1 cellular context compared by ENCODE assay signal in the genomic region with DNA sequence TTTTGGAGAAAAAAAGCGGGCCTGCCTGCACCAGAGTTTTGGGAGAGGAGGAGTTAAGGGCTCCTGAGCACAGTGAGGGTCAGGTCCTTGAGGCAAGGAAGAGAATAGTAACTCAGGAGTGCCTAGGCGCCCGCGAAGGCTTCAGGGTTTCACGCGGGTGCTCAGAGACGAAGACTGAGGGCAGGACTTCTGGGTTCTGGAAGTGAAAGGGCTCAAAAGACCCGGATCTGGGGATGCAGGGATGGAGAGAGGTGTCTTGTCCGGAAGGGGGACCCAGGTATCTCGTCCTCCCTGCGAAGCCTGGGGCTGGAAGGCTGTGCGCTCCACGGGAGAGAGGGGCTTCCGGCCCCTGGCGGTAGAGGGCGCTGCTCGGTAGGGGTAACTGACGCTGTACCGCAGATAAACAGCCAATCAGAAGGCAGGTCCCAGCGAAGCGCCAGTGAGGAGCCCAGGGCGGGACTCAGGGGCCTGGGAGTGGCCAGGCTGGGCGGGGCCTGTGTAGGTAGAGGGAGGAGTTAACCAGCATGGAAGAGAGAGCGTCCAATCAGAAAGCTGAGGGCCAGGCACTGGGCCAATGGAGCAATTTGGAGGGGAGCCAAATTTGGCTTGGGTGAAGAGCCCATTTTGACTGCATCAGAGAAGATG.
TF ChIP-seq lines count a peak whose summit lies in the region.

No MANE protein-coding gene starts in this region.

TF ChIP-seq in HepG2, 621 proteins besides CTCF, POLR2A, EP300 and RAD21 (continues in another document):
- TF ChIP-seq ZNF720 (CRISPR knock-in tag; IDR thresholded peaks at IDR 0.05) (0 out of 2 replicates have a peak, but pooled peaks have one; percentile 42), ZFP82 (CRISPR knock-in tag; IDR thresholded peaks at IDR 0.05; ENCODE audit: borderline replicate concordance) (no peak), BHLHE40 (IDR thresholded peaks at IDR 0.05; ENCODE audit: low read length) (no peak), ZNF12 (CRISPR knock-in tag; IDR thresholded peaks at IDR 0.05) (no peak), MXD4 (CRISPR knock-in tag; IDR thresholded peaks at IDR 0.05) (no peak), MAFF (IDR thresholded peaks at IDR 0.05; ENCODE audit: low read depth, low read length) (no peak), ZNF138 (CRISPR knock-in tag; IDR thresholded peaks at IDR 0.05; ENCODE audit: low read depth) (no peak), JUN (CRISPR knock-in tag; IDR thresholded peaks at IDR 0.05) (no peak), PAF1 (CRISPR knock-in tag; IDR thresholded peaks at IDR 0.05) (no peak), HNRNPL (IDR thresholded peaks at IDR 0.05; ENCODE audit: low read depth, low read length) (no peak), ZNF225 (CRISPR knock-in tag; IDR thresholded peaks at IDR 0.05) (peak; percentile 47; the same call in 1 of the 2 replicates), ZNF615 (CRISPR knock-in tag; IDR thresholded peaks at IDR 0.05; ENCODE audit: borderline replicate concordance) (no peak), ARNT2 (CRISPR knock-in tag; IDR thresholded peaks at IDR 0.05; ENCODE audit: low read depth) (no peak), MATR3 (CRISPR knock-in tag; IDR thresholded peaks at IDR 0.05) (no peak), SIN3B (IDR thresholded peaks at IDR 0.05; ENCODE audit: low read length) (no peak), HOXA3 (CRISPR knock-in tag; IDR thresholded peaks at IDR 0.05) (peak; percentile 54; the same call in 1 of the 2 replicates), HES4 (CRISPR knock-in tag; IDR thresholded peaks at IDR 0.05; ENCODE audit: borderline replicate concordance) (0 out of 2 replicates have a peak, but pooled peaks have one; percentile 38), ELF3 (CRISPR knock-in tag; IDR thresholded peaks at IDR 0.05) (no peak), PRPF4 (IDR thresholded peaks at IDR 0.05; ENCODE audit: low read depth, low read length, poor library complexity, severe bottlenecking) (no peak), NFYB (CRISPR knock-in tag; IDR thresholded peaks at IDR 0.05) (peak; percentile 72), SALL2 (CRISPR knock-in tag; IDR thresholded peaks at IDR 0.05) (no peak), FIP1L1 (IDR thresholded peaks at IDR 0.05; ENCODE audit: borderline replicate concordance, insufficient read depth, low read depth, low read length) (no peak), ZNF749 (CRISPR knock-in tag; IDR thresholded peaks at IDR 0.05; ENCODE audit: borderline replicate concordance) (no peak), ZNF776 (CRISPR knock-in tag; IDR thresholded peaks at IDR 0.05) (peak; percentile 70; the same call in 1 of the 2 replicates), ZNF891 (CRISPR knock-in tag; IDR thresholded peaks at IDR 0.05) (peak; percentile 100), SMARCE1 (IDR thresholded peaks at IDR 0.05; ENCODE audit: borderline replicate concordance) (no peak), ZNF263 (CRISPR knock-in tag; IDR thresholded peaks at IDR 0.05) (peak; percentile 4; the same call in 1 of the 2 replicates), NR1H2 (CRISPR knock-in tag; IDR thresholded peaks at IDR 0.05; ENCODE audit: borderline replicate concordance, low read depth) (no peak), ZNF20 (CRISPR knock-in tag; IDR thresholded peaks at IDR 0.05) (no peak), TGIF2 (CRISPR knock-in tag; IDR thresholded peaks at IDR 0.05) (no peak), ZNF75D (CRISPR knock-in tag; IDR thresholded peaks at IDR 0.05; ENCODE audit: borderline replicate concordance) (0 out of 2 replicates have a peak, but pooled peaks have one; percentile 61), EED (CRISPR knock-in tag; IDR thresholded peaks at IDR 0.05) (0 out of 2 replicates have a peak, but pooled peaks have one; percentile 36), GABPB1 (CRISPR knock-in tag; IDR thresholded peaks at IDR 0.05) (peak; percentile 44; the same call in 1 of the 2 replicates), NFYC (CRISPR knock-in tag; IDR thresholded peaks at IDR 0.05) (peak; percentile 67; the same call in 1 of the 2 replicates)
- TF ChIP-seq, protein P1, sequence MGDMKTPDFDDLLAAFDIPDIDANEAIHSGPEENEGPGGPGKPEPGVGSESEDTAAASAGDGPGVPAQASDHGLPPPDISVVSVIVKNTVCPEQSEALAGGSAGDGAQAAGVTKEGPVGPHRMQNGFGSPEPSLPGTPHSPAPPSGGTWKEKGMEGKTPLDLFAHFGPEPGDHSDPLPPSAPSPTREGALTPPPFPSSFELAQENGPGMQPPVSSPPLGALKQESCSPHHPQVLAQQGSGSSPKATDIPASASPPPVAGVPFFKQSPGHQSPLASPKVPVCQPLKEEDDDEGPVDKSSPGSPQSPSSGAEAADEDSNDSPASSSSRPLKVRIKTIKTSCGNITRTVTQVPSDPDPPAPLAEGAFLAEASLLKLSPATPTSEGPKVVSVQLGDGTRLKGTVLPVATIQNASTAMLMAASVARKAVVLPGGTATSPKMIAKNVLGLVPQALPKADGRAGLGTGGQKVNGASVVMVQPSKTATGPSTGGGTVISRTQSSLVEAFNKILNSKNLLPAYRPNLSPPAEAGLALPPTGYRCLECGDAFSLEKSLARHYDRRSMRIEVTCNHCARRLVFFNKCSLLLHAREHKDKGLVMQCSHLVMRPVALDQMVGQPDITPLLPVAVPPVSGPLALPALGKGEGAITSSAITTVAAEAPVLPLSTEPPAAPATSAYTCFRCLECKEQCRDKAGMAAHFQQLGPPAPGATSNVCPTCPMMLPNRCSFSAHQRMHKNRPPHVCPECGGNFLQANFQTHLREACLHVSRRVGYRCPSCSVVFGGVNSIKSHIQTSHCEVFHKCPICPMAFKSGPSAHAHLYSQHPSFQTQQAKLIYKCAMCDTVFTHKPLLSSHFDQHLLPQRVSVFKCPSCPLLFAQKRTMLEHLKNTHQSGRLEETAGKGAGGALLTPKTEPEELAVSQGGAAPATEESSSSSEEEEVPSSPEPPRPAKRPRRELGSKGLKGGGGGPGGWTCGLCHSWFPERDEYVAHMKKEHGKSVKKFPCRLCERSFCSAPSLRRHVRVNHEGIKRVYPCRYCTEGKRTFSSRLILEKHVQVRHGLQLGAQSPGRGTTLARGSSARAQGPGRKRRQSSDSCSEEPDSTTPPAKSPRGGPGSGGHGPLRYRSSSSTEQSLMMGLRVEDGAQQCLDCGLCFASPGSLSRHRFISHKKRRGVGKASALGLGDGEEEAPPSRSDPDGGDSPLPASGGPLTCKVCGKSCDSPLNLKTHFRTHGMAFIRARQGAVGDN (CRISPR knock-in tag; IDR thresholded peaks at IDR 0.05), result peak; percentile 31; the same call in 1 of the 2 replicates
- TF ChIP-seq, protein P2, sequence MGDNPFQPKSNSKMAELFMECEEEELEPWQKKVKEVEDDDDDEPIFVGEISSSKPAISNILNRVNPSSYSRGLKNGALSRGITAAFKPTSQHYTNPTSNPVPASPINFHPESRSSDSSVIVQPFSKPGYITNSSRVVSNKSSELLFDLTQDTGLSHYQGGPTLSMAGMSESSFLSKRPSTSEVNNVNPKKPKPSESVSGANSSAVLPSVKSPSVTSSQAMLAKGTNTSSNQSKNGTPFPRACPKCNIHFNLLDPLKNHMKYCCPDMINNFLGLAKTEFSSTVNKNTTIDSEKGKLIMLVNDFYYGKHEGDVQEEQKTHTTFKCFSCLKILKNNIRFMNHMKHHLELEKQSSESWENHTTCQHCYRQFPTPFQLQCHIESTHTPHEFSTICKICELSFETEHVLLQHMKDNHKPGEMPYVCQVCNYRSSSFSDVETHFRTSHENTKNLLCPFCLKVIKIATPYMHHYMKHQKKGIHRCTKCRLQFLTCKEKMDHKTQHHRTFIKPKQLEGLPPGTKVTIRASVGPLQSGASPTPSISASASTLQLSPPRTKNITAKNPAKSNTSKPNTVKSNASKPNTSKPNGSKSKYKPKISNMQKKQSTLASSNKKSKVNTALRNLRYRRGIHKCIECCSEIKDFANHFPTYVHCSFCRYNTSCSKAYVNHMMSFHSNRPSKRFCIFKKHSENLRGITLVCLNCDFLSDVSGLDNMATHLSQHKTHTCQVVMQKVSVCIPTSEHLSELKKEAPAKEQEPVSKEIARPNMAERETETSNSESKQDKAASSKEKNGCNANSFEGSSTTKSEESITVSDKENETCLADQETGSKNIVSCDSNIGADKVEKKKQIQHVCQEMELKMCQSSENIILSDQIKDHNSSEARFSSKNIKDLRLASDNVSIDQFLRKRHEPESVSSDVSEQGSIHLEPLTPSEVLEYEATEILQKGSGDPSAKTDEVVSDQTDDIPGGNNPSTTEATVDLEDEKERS (CRISPR knock-in tag; IDR thresholded peaks at IDR 0.05), result no peak
- TF ChIP-seq, protein P3, sequence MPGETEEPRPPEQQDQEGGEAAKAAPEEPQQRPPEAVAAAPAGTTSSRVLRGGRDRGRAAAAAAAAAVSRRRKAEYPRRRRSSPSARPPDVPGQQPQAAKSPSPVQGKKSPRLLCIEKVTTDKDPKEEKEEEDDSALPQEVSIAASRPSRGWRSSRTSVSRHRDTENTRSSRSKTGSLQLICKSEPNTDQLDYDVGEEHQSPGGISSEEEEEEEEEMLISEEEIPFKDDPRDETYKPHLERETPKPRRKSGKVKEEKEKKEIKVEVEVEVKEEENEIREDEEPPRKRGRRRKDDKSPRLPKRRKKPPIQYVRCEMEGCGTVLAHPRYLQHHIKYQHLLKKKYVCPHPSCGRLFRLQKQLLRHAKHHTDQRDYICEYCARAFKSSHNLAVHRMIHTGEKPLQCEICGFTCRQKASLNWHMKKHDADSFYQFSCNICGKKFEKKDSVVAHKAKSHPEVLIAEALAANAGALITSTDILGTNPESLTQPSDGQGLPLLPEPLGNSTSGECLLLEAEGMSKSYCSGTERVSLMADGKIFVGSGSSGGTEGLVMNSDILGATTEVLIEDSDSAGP (CRISPR knock-in tag; IDR thresholded peaks at IDR 0.05; ENCODE audit: borderline replicate concordance), result peak; percentile 35; the same call in 1 of the 2 replicates
- TF ChIP-seq, protein P4, sequence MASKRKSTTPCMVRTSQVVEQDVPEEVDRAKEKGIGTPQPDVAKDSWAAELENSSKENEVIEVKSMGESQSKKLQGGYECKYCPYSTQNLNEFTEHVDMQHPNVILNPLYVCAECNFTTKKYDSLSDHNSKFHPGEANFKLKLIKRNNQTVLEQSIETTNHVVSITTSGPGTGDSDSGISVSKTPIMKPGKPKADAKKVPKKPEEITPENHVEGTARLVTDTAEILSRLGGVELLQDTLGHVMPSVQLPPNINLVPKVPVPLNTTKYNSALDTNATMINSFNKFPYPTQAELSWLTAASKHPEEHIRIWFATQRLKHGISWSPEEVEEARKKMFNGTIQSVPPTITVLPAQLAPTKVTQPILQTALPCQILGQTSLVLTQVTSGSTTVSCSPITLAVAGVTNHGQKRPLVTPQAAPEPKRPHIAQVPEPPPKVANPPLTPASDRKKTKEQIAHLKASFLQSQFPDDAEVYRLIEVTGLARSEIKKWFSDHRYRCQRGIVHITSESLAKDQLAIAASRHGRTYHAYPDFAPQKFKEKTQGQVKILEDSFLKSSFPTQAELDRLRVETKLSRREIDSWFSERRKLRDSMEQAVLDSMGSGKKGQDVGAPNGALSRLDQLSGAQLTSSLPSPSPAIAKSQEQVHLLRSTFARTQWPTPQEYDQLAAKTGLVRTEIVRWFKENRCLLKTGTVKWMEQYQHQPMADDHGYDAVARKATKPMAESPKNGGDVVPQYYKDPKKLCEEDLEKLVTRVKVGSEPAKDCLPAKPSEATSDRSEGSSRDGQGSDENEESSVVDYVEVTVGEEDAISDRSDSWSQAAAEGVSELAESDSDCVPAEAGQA (IDR thresholded peaks at IDR 0.05; ENCODE audit: low read depth), result peak; percentile 70
- TF ChIP-seq, protein P4 (CRISPR knock-in tag; IDR thresholded peaks at IDR 0.05; ENCODE audit: borderline replicate concordance), result no peak
- TF ChIP-seq, protein P5, sequence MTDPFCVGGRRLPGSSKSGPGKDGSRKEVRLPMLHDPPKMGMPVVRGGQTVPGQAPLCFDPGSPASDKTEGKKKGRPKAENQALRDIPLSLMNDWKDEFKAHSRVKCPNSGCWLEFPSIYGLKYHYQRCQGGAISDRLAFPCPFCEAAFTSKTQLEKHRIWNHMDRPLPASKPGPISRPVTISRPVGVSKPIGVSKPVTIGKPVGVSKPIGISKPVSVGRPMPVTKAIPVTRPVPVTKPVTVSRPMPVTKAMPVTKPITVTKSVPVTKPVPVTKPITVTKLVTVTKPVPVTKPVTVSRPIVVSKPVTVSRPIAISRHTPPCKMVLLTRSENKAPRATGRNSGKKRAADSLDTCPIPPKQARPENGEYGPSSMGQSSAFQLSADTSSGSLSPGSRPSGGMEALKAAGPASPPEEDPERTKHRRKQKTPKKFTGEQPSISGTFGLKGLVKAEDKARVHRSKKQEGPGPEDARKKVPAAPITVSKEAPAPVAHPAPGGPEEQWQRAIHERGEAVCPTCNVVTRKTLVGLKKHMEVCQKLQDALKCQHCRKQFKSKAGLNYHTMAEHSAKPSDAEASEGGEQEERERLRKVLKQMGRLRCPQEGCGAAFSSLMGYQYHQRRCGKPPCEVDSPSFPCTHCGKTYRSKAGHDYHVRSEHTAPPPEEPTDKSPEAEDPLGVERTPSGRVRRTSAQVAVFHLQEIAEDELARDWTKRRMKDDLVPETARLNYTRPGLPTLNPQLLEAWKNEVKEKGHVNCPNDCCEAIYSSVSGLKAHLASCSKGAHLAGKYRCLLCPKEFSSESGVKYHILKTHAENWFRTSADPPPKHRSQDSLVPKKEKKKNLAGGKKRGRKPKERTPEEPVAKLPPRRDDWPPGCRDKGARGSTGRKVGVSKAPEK (CRISPR knock-in tag; IDR thresholded peaks at IDR 0.05; ENCODE audit: borderline replicate concordance), result no peak
- TF ChIP-seq, protein P6, sequence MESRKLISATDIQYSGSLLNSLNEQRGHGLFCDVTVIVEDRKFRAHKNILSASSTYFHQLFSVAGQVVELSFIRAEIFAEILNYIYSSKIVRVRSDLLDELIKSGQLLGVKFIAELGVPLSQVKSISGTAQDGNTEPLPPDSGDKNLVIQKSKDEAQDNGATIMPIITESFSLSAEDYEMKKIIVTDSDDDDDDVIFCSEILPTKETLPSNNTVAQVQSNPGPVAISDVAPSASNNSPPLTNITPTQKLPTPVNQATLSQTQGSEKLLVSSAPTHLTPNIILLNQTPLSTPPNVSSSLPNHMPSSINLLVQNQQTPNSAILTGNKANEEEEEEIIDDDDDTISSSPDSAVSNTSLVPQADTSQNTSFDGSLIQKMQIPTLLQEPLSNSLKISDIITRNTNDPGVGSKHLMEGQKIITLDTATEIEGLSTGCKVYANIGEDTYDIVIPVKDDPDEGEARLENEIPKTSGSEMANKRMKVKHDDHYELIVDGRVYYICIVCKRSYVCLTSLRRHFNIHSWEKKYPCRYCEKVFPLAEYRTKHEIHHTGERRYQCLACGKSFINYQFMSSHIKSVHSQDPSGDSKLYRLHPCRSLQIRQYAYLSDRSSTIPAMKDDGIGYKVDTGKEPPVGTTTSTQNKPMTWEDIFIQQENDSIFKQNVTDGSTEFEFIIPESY (CRISPR knock-in tag; IDR thresholded peaks at IDR 0.05), result peak; percentile 98
